Comparison of ENCODE assay signal across 14 cellular contexts in the genomic region with DNA sequence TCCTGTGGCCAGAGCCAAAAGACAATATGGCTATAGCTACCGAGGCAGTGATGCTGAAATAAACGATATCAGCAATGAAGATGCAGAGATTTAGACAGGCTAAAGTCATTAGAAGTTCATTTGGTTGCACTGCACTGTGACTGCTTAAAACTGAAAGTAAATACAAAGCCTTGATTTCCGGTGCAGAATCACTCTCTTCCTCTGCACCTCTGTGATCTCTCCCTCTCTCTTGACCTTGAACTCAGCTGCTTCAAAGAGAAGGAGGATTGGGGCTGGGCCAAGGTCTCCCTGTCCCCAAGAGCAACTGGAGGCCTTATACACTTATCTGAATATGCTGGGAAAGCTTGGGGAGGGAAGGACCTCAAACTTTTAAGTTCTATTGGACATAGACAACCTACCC. TPM values are rescaled to one million over a fixed set of nuclear protein-coding genes. Genes with fewer than 3 reads are reported as not detected.
DNase-seq lines count a peak whose midpoint lies in the region; ATAC-seq, FAIRE-seq and TF ChIP-seq lines count a peak whose summit lies in the region.
"Had no signal": no experiment of that assay in that cellular context is flagged by ENCODE, and none has a peak within 500 bp of the region (broad histone marks: within the 10 kb centered on the region; RNA-seq: fewer than 3 reads in every experiment).

No MANE protein-coding gene starts in this region.

- H4K20me1 ChIP-seq in KMS-11 (ENCODE audit: insufficient read depth) = no peaks in the 10 kb centered on the region

- H3K4me1 ChIP-seq in CD8-positive, alpha-beta memory T cell (ENCODE audit: insufficient read depth, low read length) = peaks cover 16% of the 10 kb centered on the region
- no peaks in the 10 kb centered on the region for H3K4me1 ChIP-seq in KMS-11 (ENCODE audit: low read depth, poor library complexity, severe bottlenecking)

- H3K4me2 ChIP-seq in KMS-11 = no peak overlapping the region

- peak overlapping the region; percentile 0 to 88 (median 76) for H3K27ac Mint-ChIP-seq in CD8-positive, alpha-beta memory T cell
- H3K27ac Mint-ChIP-seq in effector memory CD8-positive, alpha-beta T cell = peak overlapping the region; percentile 83 to 86

- peak overlapping the region; percentile 31; the same call in 1 of the 2 replicates for H2AFZ ChIP-seq in KMS-11 (ENCODE audit: low read depth)

- H3K9ac ChIP-seq in KMS-11 = no peak overlapping the region

- TF ChIP-seq POLR2A in GM12892 (IDR thresholded peaks at IDR 0.05; ENCODE audit: low read depth, low read length) = no peak

- CTCF ChIA-PET in CD8-positive, alpha-beta memory T cell (lab: Charles Lee) = no interaction called here

- peak in 1 of 5 donors; percentile 13 for DNase-seq in CD8-positive, alpha-beta memory T cell
- peak in 1 of 3 experiments; percentile 1 for DNase-seq in effector memory CD8-positive, alpha-beta T cell
- DNase-seq in NCI-H2196 (lab: John Stamatoyannopoulos, UW; ENCODE audit: unreplicated experiment) = no peak
- DNase-seq in GM12892 (ENCODE audit: insufficient read length) = no peak
- DNase-seq in KG1 (lab: John Stamatoyannopoulos, UW) = no peak
- DNase-seq: NCI-H526 treated with DMSO at 0.1 percent for 48 hours; stimulated activated CD4-positive, alpha-beta T cell treated with anti-CD3 and anti-CD28 coated beads, Interleukin-12 subunit alpha, Interleukin-12 subunit beta, amount 100 ng/mL, for 4 hours; substantia nigra had no signal

- H3K4me3 Mint-ChIP-seq in CD8-positive, alpha-beta memory T cell = peak overlapping the region in 6 of 7 donors; percentile 50 to 71 (median 62)
- H3K4me3 Mint-ChIP-seq in effector memory CD8-positive, alpha-beta T cell = peak overlapping the region; percentile 46 to 47

- no peak for FAIRE-seq in GM12892 (lab: Jason Lieb, UNC)

- no peaks in the 10 kb centered on the region for H3K79me2 ChIP-seq in KMS-11 (ENCODE audit: insufficient read depth, low read depth)

- H3K27me3 ChIP-seq in CD8-positive, alpha-beta memory T cell (ENCODE audit: insufficient read depth, low read length, poor library complexity, severe bottlenecking) = no peaks in the 10 kb centered on the region
- no peaks in the 10 kb centered on the region for H3K27me3 ChIP-seq in KMS-11 (ENCODE audit: insufficient read depth, low read depth)

- H3K9me3 Mint-ChIP-seq in CD8-positive, alpha-beta memory T cell = no peaks in the 10 kb centered on the region
- H3K9me3 Mint-ChIP-seq in effector memory CD8-positive, alpha-beta T cell = no peaks in the 10 kb centered on the region

- H3K9me3 ChIP-seq in CD8-positive, alpha-beta memory T cell (ENCODE audit: low read length) = no peaks in the 10 kb centered on the region

- no peaks in the 10 kb centered on the region for H3K36me3 Mint-ChIP-seq in CD8-positive, alpha-beta memory T cell
- H3K36me3 Mint-ChIP-seq in effector memory CD8-positive, alpha-beta T cell (ENCODE audit: insufficient read depth) = no peaks in the 10 kb centered on the region

- POLR2A ChIA-PET in CD8-positive, alpha-beta memory T cell (lab: Charles Lee) = no interaction called here

- H3K4me3 ChIP-seq in CD8-positive, alpha-beta memory T cell (ENCODE audit: low read length) = peak overlapping the region; percentile 1
- H3K4me3 ChIP-seq in KMS-11 (IDR thresholded peaks at IDR 0.05; ENCODE audit: insufficient read depth, low read depth, low read length) = no peak overlapping the region

- no peak for TF ChIP-seq CTCF in KMS-11 (conservative IDR thresholded peaks at IDR 0.05; ENCODE audit: low read depth, low read length)

- no peak overlapping the region for H3K27ac ChIP-seq in CD8-positive, alpha-beta memory T cell (ENCODE audit: low read depth, low read length)
- H3K27ac ChIP-seq in KMS-11 = no peak overlapping the region

- ATAC-seq in GM19351 (IDR thresholded peaks at IDR 0.05; ENCODE audit: unreplicated experiment) (peak; percentile 90), GM19023 (IDR thresholded peaks at IDR 0.05; ENCODE audit: unreplicated experiment) (no peak)
- ATAC-seq in effector memory CD8-positive, alpha-beta T cell (replicated peaks) = peak; percentile 85

- H3K36me3 ChIP-seq in CD8-positive, alpha-beta memory T cell (ENCODE audit: insufficient read depth, low read length) = no peaks in the 10 kb centered on the region
- H3K36me3 ChIP-seq in KMS-11 (ENCODE audit: insufficient read depth) = no peaks in the 10 kb centered on the region

- H3K4me1 Mint-ChIP-seq in CD8-positive, alpha-beta memory T cell = peaks cover 18% of the 10 kb centered on the region in 3 donors
- peaks cover 13 to 17% of the 10 kb centered on the region in 2 donors for H3K4me1 Mint-ChIP-seq in effector memory CD8-positive, alpha-beta T cell (ENCODE audit: low read depth in 2 of 2)

- no peaks in the 10 kb centered on the region for H3K27me3 Mint-ChIP-seq in CD8-positive, alpha-beta memory T cell
- peaks cover 0 to 2% of the 10 kb centered on the region in 2 donors for H3K27me3 Mint-ChIP-seq in effector memory CD8-positive, alpha-beta T cell

RNA-seq across cellular contexts. Expression of a gene that starts 34.6 kb away (rescaled TPM):
- total RNA-seq in CD8-positive, alpha-beta memory T cell = not detected
- polyA plus RNA-seq in CD8-positive, alpha-beta memory T cell = not detected
- polyA plus RNA-seq in GM12892 (2012; ENCODE audit: missing spikeins) = not detected
- total RNA-seq: fibroblast of villous mesenchyme, HT1080, mesenteric fat pad had no signal
